15 cellular contexts compared by ENCODE assay signal in genomic region chr3:197428961-197429360, GRCh38.
DNase-seq lines count a peak whose midpoint lies in the region; ATAC-seq, FAIRE-seq and TF ChIP-seq lines count a peak whose summit lies in the region.
"Had no signal": no experiment of that assay in that cellular context is flagged by ENCODE, and none has a peak within 500 bp of the region (broad histone marks: within the 10 kb centered on the region; RNA-seq: fewer than 3 reads in every experiment).

No MANE protein-coding gene starts in this region.

- H3F3A ChIP-seq in Loucy (ENCODE audit: low read depth): no peaks in the 10 kb centered on the region

- no peak for ATAC-seq in GM18520 (IDR thresholded peaks at IDR 0.05; ENCODE audit: unreplicated experiment)

- no peak overlapping the region for H3K4me3 ChIP-seq in Loucy (ENCODE audit: low read length, poor library complexity, severe bottlenecking)
- H3K4me3 ChIP-seq in endothelial cell of umbilical vein (replicated peaks in 1 of 3; ENCODE audit: insufficient read depth in 1 of 3, low read depth in 1 of 3, low read length in 3 of 3): no peak overlapping the region
- H3K4me3 ChIP-seq: K562 had no signal

- H3K27me3 Mint-ChIP-seq in activated CD4-positive, alpha-beta memory T cell treated with anti-CD3 and anti-CD28 coated beads, Interleukin-2, amount 10 ng/mL, durations not matched to agents 7 days and 5 days: peaks cover 46% of the 10 kb centered on the region
- peaks cover 20% of the 10 kb centered on the region for H3K27me3 Mint-ChIP-seq in activated CD4-positive, alpha-beta memory T cell treated with anti-CD3 and anti-CD28 coated beads for 36 hours
- no peaks in the 10 kb centered on the region for H3K27me3 Mint-ChIP-seq in osteocyte (ENCODE audit: unreplicated experiment)

- no peaks in the 10 kb centered on the region for H3K36me3 Mint-ChIP-seq in activated CD4-positive, alpha-beta memory T cell treated with anti-CD3 and anti-CD28 coated beads, Interleukin-2, amount 10 ng/mL, durations not matched to agents 7 days and 5 days (ENCODE audit: low read depth)
- no peaks in the 10 kb centered on the region for H3K36me3 Mint-ChIP-seq in activated CD4-positive, alpha-beta memory T cell treated with anti-CD3 and anti-CD28 coated beads for 36 hours
- no peaks in the 10 kb centered on the region for H3K36me3 Mint-ChIP-seq in osteocyte (ENCODE audit: unreplicated experiment)

- H3K9me2 ChIP-seq in Loucy (replicated peaks; ENCODE audit: low read depth, low read length): no peaks in the 10 kb centered on the region

- intact Hi-C loops in activated CD4-positive, alpha-beta memory T cell treated with anti-CD3 and anti-CD28 coated beads for 36 hours (cut with micrococcal nuclease): no loop called here
- intact Hi-C loops in endothelial cell of umbilical vein (cut with micrococcal nuclease): no loop called here

- H3K9me3 Mint-ChIP-seq in activated CD4-positive, alpha-beta memory T cell treated with anti-CD3 and anti-CD28 coated beads, Interleukin-2, amount 10 ng/mL, durations not matched to agents 7 days and 5 days: no peaks in the 10 kb centered on the region
- H3K9me3 Mint-ChIP-seq in activated CD4-positive, alpha-beta memory T cell treated with anti-CD3 and anti-CD28 coated beads for 36 hours: no peaks in the 10 kb centered on the region
- H3K9me3 Mint-ChIP-seq in osteocyte (ENCODE audit: unreplicated experiment): no peaks in the 10 kb centered on the region
- H3K9me3 Mint-ChIP-seq: naive B cell had no signal

- no peak for DNase-seq in activated CD4-positive, alpha-beta memory T cell treated with anti-CD3 and anti-CD28 coated beads, Interleukin-2, amount 10 ng/mL, durations not matched to agents 7 days and 5 days
- DNase-seq in activated CD4-positive, alpha-beta memory T cell treated with anti-CD3 and anti-CD28 coated beads for 36 hours: no peak
- peak; percentile 38 for DNase-seq in endothelial cell of umbilical vein (ENCODE audit: low read depth, low spot score)
- no peak for DNase-seq in osteocyte (ENCODE audit: extremely low spot score, unreplicated experiment)
- no peak for DNase-seq in LoVo (ENCODE audit: low spot score)
- no peak for DNase-seq in NOMO-1 (lab: John Stamatoyannopoulos, UW; ENCODE audit: unreplicated experiment in 2 of 2)
- DNase-seq: activated CD8-positive, alpha-beta memory T cell treated with anti-CD3 and anti-CD28 coated beads, Interleukin-2, amount 50 U/mL, for 48 hours; endodermal cell; naive B cell; NCI-H1105; NCI-H2171; RPMI8226 had no signal

- dilution Hi-C loops in endothelial cell of umbilical vein (cut with MboI; ENCODE audit: extremely low pct_ligation_motif_present, low sequenced_read_pairs): no loop called here

- no peaks in the 10 kb centered on the region for H4K20me1 ChIP-seq in Loucy (ENCODE audit: insufficient read depth, low read length, poor library complexity, severe bottlenecking)
- H4K20me1 ChIP-seq in endothelial cell of umbilical vein (replicated peaks; ENCODE audit: control insufficient read depth, extremely low read depth, insufficient read depth, low read length): no peaks in the 10 kb centered on the region

- no peaks in the 10 kb centered on the region for H3K9me1 ChIP-seq in endothelial cell of umbilical vein (replicated peaks; ENCODE audit: control insufficient read depth, extremely low read depth, insufficient read depth, low read length)

- H2AFZ ChIP-seq in Loucy (ENCODE audit: low read length) (peak overlapping the region; percentile 74; the same call in 1 of the 2 replicates), endothelial cell of umbilical vein (ENCODE audit: low read depth, low read length) (peak overlapping the region; percentile 96)

- H3K79me2 ChIP-seq in Loucy (ENCODE audit: insufficient read depth, low read length) (no peaks in the 10 kb centered on the region), endothelial cell of umbilical vein (ENCODE audit: control insufficient read depth, insufficient read depth, low read length) (no peaks in the 10 kb centered on the region)

- H3K4me2 ChIP-seq in Loucy (ENCODE audit: low read depth, low read length, poor library complexity, severe bottlenecking) (peak overlapping the region; percentile 57), endothelial cell of umbilical vein (ENCODE audit: insufficient read depth, low read length) (peak overlapping the region; percentile 76)

- no peak for FAIRE-seq in endothelial cell of umbilical vein (lab: Jason Lieb, UNC)

- POLR2A ChIA-PET in activated CD4-positive, alpha-beta memory T cell treated with anti-CD3 and anti-CD28 coated beads, Interleukin-2, amount 10 ng/mL, durations not matched to agents 7 days and 5 days (lab: Charles Lee): no interaction called here
- POLR2A ChIA-PET in activated CD4-positive, alpha-beta memory T cell treated with anti-CD3 and anti-CD28 coated beads for 36 hours (lab: Charles Lee): interaction anchor here (1.7 kb wide), 1 partner anchor 11 kb away, joined by 5 read pairs; no protein-coding TSS in a partner anchor
- POLR2A ChIA-PET in endothelial cell of umbilical vein (lab: Charles Lee): no interaction called here

- H3K36me3 ChIP-seq in Loucy (ENCODE audit: insufficient read depth, low read length) (no peaks in the 10 kb centered on the region), endothelial cell of umbilical vein (ENCODE audit: control insufficient read depth in 2 of 2, extremely low read depth in 1 of 2, insufficient read depth in 2 of 2, low read length in 2 of 2) (no peaks in the 10 kb centered on the region)

- TF ChIP-seq CTCF in Loucy (conservative IDR thresholded peaks at IDR 0.05; ENCODE audit: low read length) (no peak), endothelial cell of umbilical vein (IDR thresholded peaks at IDR 0.05; ENCODE audit: extremely low read depth in 1 of 2, insufficient read depth in 1 of 2, low read depth in 1 of 2, low read length in 2 of 2) (no peak), osteocyte (IDR thresholded peaks at IDR 0.05) (no peak)

- H3K27ac ChIP-seq in endothelial cell of umbilical vein (ENCODE audit: insufficient read depth, low read depth, low read length): no peak overlapping the region

- no peak overlapping the region for H3K27ac Mint-ChIP-seq in activated CD4-positive, alpha-beta memory T cell treated with anti-CD3 and anti-CD28 coated beads, Interleukin-2, amount 10 ng/mL, durations not matched to agents 7 days and 5 days
- H3K27ac Mint-ChIP-seq in activated CD4-positive, alpha-beta memory T cell treated with anti-CD3 and anti-CD28 coated beads for 36 hours: no peak overlapping the region
- H3K27ac Mint-ChIP-seq in osteocyte (ENCODE audit: unreplicated experiment): peak overlapping the region; percentile 90
- H3K27ac Mint-ChIP-seq: endodermal cell had no signal

- H3K9me3 ChIP-seq in Loucy (ENCODE audit: insufficient read depth, low read depth, low read length) (no peaks in the 10 kb centered on the region), endothelial cell of umbilical vein (replicated peaks; ENCODE audit: control insufficient read depth, insufficient read depth, low read length) (no peaks in the 10 kb centered on the region)

- H3K4me1 Mint-ChIP-seq in activated CD4-positive, alpha-beta memory T cell treated with anti-CD3 and anti-CD28 coated beads, Interleukin-2, amount 10 ng/mL, durations not matched to agents 7 days and 5 days: peaks cover 34% of the 10 kb centered on the region
- H3K4me1 Mint-ChIP-seq in activated CD4-positive, alpha-beta memory T cell treated with anti-CD3 and anti-CD28 coated beads for 36 hours (ENCODE audit: low read depth): peaks cover 17% of the 10 kb centered on the region
- peaks cover 63% of the 10 kb centered on the region for H3K4me1 Mint-ChIP-seq in osteocyte (ENCODE audit: unreplicated experiment)

- no peak overlapping the region for H3K9ac ChIP-seq in Loucy (ENCODE audit: low read depth, low read length, poor library complexity, severe bottlenecking)
- peak overlapping the region; percentile 41 for H3K9ac ChIP-seq in endothelial cell of umbilical vein (replicated peaks; ENCODE audit: extremely low read depth, insufficient read depth, low read length)

- H3K4me1 ChIP-seq in Loucy (ENCODE audit: insufficient read depth, low read length, poor library complexity, severe bottlenecking): peaks cover 22% of the 10 kb centered on the region
- peaks cover 11% of the 10 kb centered on the region for H3K4me1 ChIP-seq in endothelial cell of umbilical vein (ENCODE audit: control insufficient read depth, extremely low read depth, insufficient read depth, low read length)

- CTCF ChIA-PET in activated CD4-positive, alpha-beta memory T cell treated with anti-CD3 and anti-CD28 coated beads, Interleukin-2, amount 10 ng/mL, durations not matched to agents 7 days and 5 days (lab: Charles Lee): no interaction called here
- CTCF ChIA-PET in activated CD4-positive, alpha-beta memory T cell treated with anti-CD3 and anti-CD28 coated beads for 36 hours (lab: Charles Lee): interaction anchor here (0.5 to 1.0 kb wide), 3 partner anchors 25 to 1391 kb away, joined by 3 to 4 read pairs (median 3); no protein-coding TSS in a partner anchor
- CTCF ChIA-PET in endothelial cell of umbilical vein (lab: Charles Lee): interaction anchor here (1.3 to 2.2 kb wide), 3 partner anchors 16 to 73 kb away, joined by 3 to 7 read pairs (median 4); no protein-coding TSS in a partner anchor

- H3K4me3 Mint-ChIP-seq in activated CD4-positive, alpha-beta memory T cell treated with anti-CD3 and anti-CD28 coated beads, Interleukin-2, amount 10 ng/mL, durations not matched to agents 7 days and 5 days: peak overlapping the region; percentile 62
- no peak overlapping the region for H3K4me3 Mint-ChIP-seq in activated CD4-positive, alpha-beta memory T cell treated with anti-CD3 and anti-CD28 coated beads for 36 hours
- H3K4me3 Mint-ChIP-seq in osteocyte (ENCODE audit: unreplicated experiment): no peak overlapping the region
- H3K4me3 Mint-ChIP-seq: endodermal cell had no signal

- no peak for TF ChIP-seq POLR2A in endothelial cell of umbilical vein (IDR thresholded peaks at IDR 0.05; ENCODE audit: low read depth, low read length)

- no TSS peak for BruUV-seq in endothelial cell of umbilical vein (replicated peaks; lab: Mats Ljungman, UMichigan)

- no peaks in the 10 kb centered on the region for H3K27me3 ChIP-seq in Loucy (ENCODE audit: insufficient read depth, low read length, poor library complexity, severe bottlenecking)
- H3K27me3 ChIP-seq in endothelial cell of umbilical vein (ENCODE audit: control insufficient read depth in 2 of 2, insufficient read depth in 2 of 2, low read length in 2 of 2): peaks cover 1 to 5% of the 10 kb centered on the region in 2 experiments

TF ChIP-seq in endothelial cell of umbilical vein, 7 proteins besides CTCF, POLR2A, EP300 and RAD21 (continues in another document):
- TF ChIP-seq JUN (IDR thresholded peaks at IDR 0.05; ENCODE audit: borderline replicate concordance, insufficient read depth, insufficient read length, low read depth) (no peak), FOS (IDR thresholded peaks at IDR 0.05; ENCODE audit: borderline replicate concordance, insufficient read depth, low read length) (no peak), EZH2 (IDR thresholded peaks at IDR 0.05; ENCODE audit: borderline replicate concordance, low read depth, low read length, severe bottlenecking) (no peak)
- TF ChIP-seq, protein P1, sequence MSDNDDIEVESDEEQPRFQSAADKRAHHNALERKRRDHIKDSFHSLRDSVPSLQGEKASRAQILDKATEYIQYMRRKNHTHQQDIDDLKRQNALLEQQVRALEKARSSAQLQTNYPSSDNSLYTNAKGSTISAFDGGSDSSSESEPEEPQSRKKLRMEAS (IDR thresholded peaks at IDR 0.05; ENCODE audit: insufficient read depth, insufficient read length): no peak
